ENCODE assay signal across 8 cellular contexts in genomic region chr1:45686081-45687013, GRCh38. TPM values are rescaled to one million over a fixed set of nuclear protein-coding genes. Genes with fewer than 3 reads are reported as not detected.
DNase-seq lines count a peak whose midpoint lies in the region; ATAC-seq lines count a peak whose summit lies in the region.

Gene GPBP1L1, minus strand, starts transcription at chr1:45686533. Its CDS starts 27,446 bp downstream, at chr1:45659087.

- peak within 1 kb of the TSS; percentile 100 for H4K8ac ChIP-seq in mesenchymal stem cell (ENCODE audit: low read length)

- H2BK5ac ChIP-seq in mesenchymal stem cell (ENCODE audit: low read depth, low read length, poor library complexity, severe bottlenecking) = peak within 1 kb of the TSS; percentile 61

- peak within 1 kb of the TSS; percentile 66 for H2AK5ac ChIP-seq in mesenchymal stem cell (ENCODE audit: low read length, severe bottlenecking)

- H2BK15ac ChIP-seq in mesenchymal stem cell (ENCODE audit: low read depth, poor library complexity, severe bottlenecking) = peak within 1 kb of the TSS; percentile 80

- H3K36me3 ChIP-seq in effector memory CD4-positive, alpha-beta T cell (ENCODE audit: control insufficient read depth, insufficient read depth, low read length) = no peaks in the 10 kb centered on the region
- peaks cover 3 to 12% of the 10 kb centered on the region in 2 experiments for H3K36me3 ChIP-seq in mesenchymal stem cell (ENCODE audit: control insufficient read depth in 1 of 2, insufficient read depth in 2 of 2, low read depth in 1 of 2, low read length in 2 of 2)

- peak within 1 kb of the TSS; percentile 90 for H4K91ac ChIP-seq in mesenchymal stem cell (ENCODE audit: low read length)

- DNase-seq in COLO668 (lab: John Stamatoyannopoulos, UW; ENCODE audit: unreplicated experiment) (peak; percentile 99), HS-5 (ENCODE audit: low read depth) (peak; percentile 86), mesenchymal stem cell (peak; percentile 97)
- peak; percentile 97 for DNase-seq in NK-92 treated with Interleukin-12 subunit alpha and Interleukin-12 subunit beta, amount 100 ng/mL, for 24 hours (lab: John Stamatoyannopoulos, UW)
- peak; percentile 94 to 97 (median 96) for DNase-seq in effector memory CD4-positive, alpha-beta T cell
- DNase-seq in stimulated activated CD8-positive, alpha-beta memory T cell treated with anti-CD3 and anti-CD28 coated beads, Interleukin-12 subunit alpha, Interleukin-12 subunit beta, amount 100 ng/mL, for 4 hours (ENCODE audit: low read depth) = peak; percentile 95

- peak within 1 kb of the TSS; percentile 84 for H2BK120ac ChIP-seq in mesenchymal stem cell (ENCODE audit: low read depth, low read length)

- H3K4me3 ChIP-seq in effector memory CD4-positive, alpha-beta T cell (ENCODE audit: insufficient read depth, low read depth, low read length, poor library complexity, severe bottlenecking) = peak within 1 kb of the TSS; percentile 100
- peak within 1 kb of the TSS; percentile 91 to 94 for H3K4me3 ChIP-seq in mesenchymal stem cell (ENCODE audit: insufficient read depth in 1 of 2, low read depth in 1 of 2, low read length in 2 of 2)

- no peaks in the 10 kb centered on the region for H3K27me3 ChIP-seq in effector memory CD4-positive, alpha-beta T cell (replicated peaks; ENCODE audit: control insufficient read depth, insufficient read depth, low read length, poor library complexity, severe bottlenecking)
- H3K27me3 ChIP-seq in mesenchymal stem cell (ENCODE audit: control insufficient read depth in 1 of 2, insufficient read depth in 1 of 2, low read length in 2 of 2) = no peaks in the 10 kb centered on the region

- peak within 1 kb of the TSS in 1 of 2 experiments; percentile 94 for H3K23ac ChIP-seq in mesenchymal stem cell (ENCODE audit: low read length in 2 of 2)

- peak within 1 kb of the TSS; percentile 94 for H3K27ac ChIP-seq in effector memory CD4-positive, alpha-beta T cell (ENCODE audit: insufficient read depth, low read length, poor library complexity, severe bottlenecking)
- peak within 1 kb of the TSS; percentile 96 for H3K27ac ChIP-seq in mesenchymal stem cell (ENCODE audit: low read length, poor library complexity, severe bottlenecking)

- no peaks in the 10 kb centered on the region for H3K9me3 ChIP-seq in effector memory CD4-positive, alpha-beta T cell (ENCODE audit: control insufficient read depth, low read length)
- H3K9me3 ChIP-seq in mesenchymal stem cell (ENCODE audit: control insufficient read depth, low read length) = no peaks in the 10 kb centered on the region

- CTCF ChIA-PET in activated CD8-positive, alpha-beta memory T cell treated with anti-CD3 and anti-CD28 coated beads for 36 hours (lab: Charles Lee) = interaction anchor here (0.6 to 1.3 kb wide), 2 partner anchors 30 to 173 kb away, joined by 3 to 5 read pairs; no protein-coding TSS in a partner anchor

- H3K79me1 ChIP-seq in mesenchymal stem cell (replicated peaks; ENCODE audit: low read length, poor library complexity, severe bottlenecking) = peaks cover 8% of the 10 kb centered on the region

- H3K14ac ChIP-seq in mesenchymal stem cell (ENCODE audit: low read length in 2 of 2) = peak within 1 kb of the TSS in 1 of 2 experiments; percentile 94

- H2AFZ ChIP-seq in mesenchymal stem cell (ENCODE audit: low read depth, low read length) = peak within 1 kb of the TSS; percentile 96

- peak within 1 kb of the TSS; percentile 98 for H3K9ac ChIP-seq in mesenchymal stem cell (ENCODE audit: low read length)

- peak within 1 kb of the TSS; percentile 96 to 98 for H3K18ac ChIP-seq in mesenchymal stem cell (ENCODE audit: low read depth in 1 of 2, low read length in 2 of 2)

- WGBS in mesenchymal stem cell = under 1% methylated on average over 59 of the region's 77 CpGs

- peak within 1 kb of the TSS; percentile 91 for H3K4me2 ChIP-seq in mesenchymal stem cell (ENCODE audit: low read length, poor library complexity, severe bottlenecking)

- peaks cover 3% of the 10 kb centered on the region for H3K4me1 ChIP-seq in effector memory CD4-positive, alpha-beta T cell (ENCODE audit: control insufficient read depth, insufficient read depth, low read length, poor library complexity, severe bottlenecking)
- peaks cover 16% of the 10 kb centered on the region for H3K4me1 ChIP-seq in mesenchymal stem cell (ENCODE audit: control insufficient read depth, insufficient read depth, low read depth, low read length)

- peak within 1 kb of the TSS in 1 of 2 experiments; percentile 83 for H2BK12ac ChIP-seq in mesenchymal stem cell (ENCODE audit: low read length in 2 of 2)

- POLR2A ChIA-PET in activated CD8-positive, alpha-beta memory T cell treated with anti-CD3 and anti-CD28 coated beads for 36 hours (lab: Charles Lee) = interaction anchor here (0.5 to 2.0 kb wide), 8 partner anchors 8 to 164 kb away, joined by 3 to 10 read pairs (median 3); partner anchors contain the start of gene PRDX1

- peak within 1 kb of the TSS; percentile 89 to 96 for H3K4ac ChIP-seq in mesenchymal stem cell (ENCODE audit: low read depth in 1 of 2, low read length in 2 of 2)

- peak; percentile 49 for ATAC-seq in GM19467 (IDR thresholded peaks at IDR 0.05; ENCODE audit: unreplicated experiment)

RNA-seq across cellular contexts. Expression of gene GPBP1L1, which starts in this region (rescaled TPM):
- total RNA-seq in activated CD8-positive, alpha-beta memory T cell treated with anti-CD3 and anti-CD28 coated beads for 36 hours = 100 to 1,000 TPM; 102 to 103 TPM
- 37.3 TPM for polyA plus RNA-seq in mesenchymal stem cell (2013, experiment 1 of 2)
- 39.5 TPM for polyA plus RNA-seq in mesenchymal stem cell (2013, experiment 2 of 2)

Comparison
In these comparisons a context has a peak if more than half of its experiments do, and no peak if none do; other contexts are left out.
1. Peak in every context shown above with its lines: DNase-seq, ATAC-seq, H3K4me3 ChIP-seq and H3K27ac ChIP-seq.